In genomic region chr18:70158992-70159717, GRCh38 we compare ENCODE assay signal across 14 cellular contexts. TPM values are rescaled to one million over a fixed set of nuclear protein-coding genes. Genes with fewer than 3 reads are reported as not detected.
DNase-seq lines count a peak whose midpoint lies in the region; ATAC-seq, FAIRE-seq and TF ChIP-seq lines count a peak whose summit lies in the region.
"Had no signal": no experiment of that assay in that cellular context is flagged by ENCODE, and none has a peak within 500 bp of the region (broad histone marks: within the 10 kb centered on the region; RNA-seq: fewer than 3 reads in every experiment).

No MANE protein-coding gene starts in this region.

- H3K27ac Mint-ChIP-seq in activated T-cell treated with anti-CD3 and anti-CD28 coated beads, Interleukin-2, amount 50 U/mL, for 72 hours = peak overlapping the region; percentile 11
- no peak overlapping the region for H3K27ac Mint-ChIP-seq in neural progenitor cell

- peak; percentile 54 for FAIRE-seq in GM12878 (lab: Jason Lieb, UNC)

- CTCF ChIA-PET in GM12878 (lab: Yijun Ruan, JAX) = interaction anchor here (0.6 to 1.5 kb wide), 5 partner anchors 13 to 1234 kb away, joined by 3 to 4 read pairs (median 3); no protein-coding TSS in a partner anchor

- in situ Hi-C loops in GM12878 (cut with MboI) = no loop called here

- H3K9me3 ChIP-seq in GM12878 (replicated peaks; ENCODE audit: control insufficient read depth, insufficient read depth, low read length) (peaks cover 7% of the 10 kb centered on the region; the same call in 2 of the 3 replicates), neural progenitor cell (ENCODE audit: low read depth) (no peaks in the 10 kb centered on the region)

- H4K20me1 ChIP-seq in GM12878 (ENCODE audit: control insufficient read depth, insufficient read depth) (no peaks in the 10 kb centered on the region), neural progenitor cell (ENCODE audit: low read depth) (no peaks in the 10 kb centered on the region)

- H3K4me1 Mint-ChIP-seq in activated T-cell treated with anti-CD3 and anti-CD28 coated beads, Interleukin-2, amount 50 U/mL, for 72 hours (ENCODE audit: low read depth) = peaks cover 29% of the 10 kb centered on the region
- H3K4me1 Mint-ChIP-seq in activated T-cell treated with anti-CD3 and anti-CD28 coated beads, Interleukin-2, amount 50 U/mL, for 4 hours (ENCODE audit: low read depth) = peaks cover 18% of the 10 kb centered on the region
- no peaks in the 10 kb centered on the region for H3K4me1 Mint-ChIP-seq in neural progenitor cell

- ATAC-seq in activated T-cell treated with anti-CD3 and anti-CD28 coated beads, Interleukin-2, amount 50 U/mL, for 72 hours (replicated peaks in 1 of 2) = no peak
- ATAC-seq in activated T-cell treated with anti-CD3 and anti-CD28 coated beads, Interleukin-2, amount 50 U/mL, for 4 hours = no peak
- peak; percentile 92 for ATAC-seq in GM21786 (IDR thresholded peaks at IDR 0.05; ENCODE audit: unreplicated experiment)
- ATAC-seq in HG03103 (IDR thresholded peaks at IDR 0.05; ENCODE audit: low read depth, unreplicated experiment) = peak; percentile 87
- ATAC-seq in GM12878 = peak; percentile 88
- ATAC-seq in foreskin keratinocyte = no peak
- ATAC-seq: left lobe of liver; stimulated activated naive CD8-positive, alpha-beta T cell treated with anti-CD3 and anti-CD28 coated beads, Interleukin-15, amount 100 ng/mL, for 72 hours had no signal

- H3K36me3 ChIP-seq in GM12878 (ENCODE audit: control insufficient read depth in 2 of 2, insufficient read depth in 2 of 2, low read length in 1 of 2) (peaks cover 7 to 13% of the 10 kb centered on the region in 2 experiments), neural progenitor cell (no peaks in the 10 kb centered on the region)

- H3K27me3 ChIP-seq in GM12878 (replicated peaks in 1 of 2; ENCODE audit: control insufficient read depth in 2 of 2, insufficient read depth in 2 of 2, low read length in 1 of 2) (no peaks in the 10 kb centered on the region), foreskin keratinocyte (no peaks in the 10 kb centered on the region), neural progenitor cell (no peaks in the 10 kb centered on the region)

- H3K36me3 Mint-ChIP-seq in activated T-cell treated with anti-CD3 and anti-CD28 coated beads, Interleukin-2, amount 50 U/mL, for 72 hours (ENCODE audit: insufficient read depth in 2 of 2) = peaks cover 20 to 58% of the 10 kb centered on the region in 2 donors
- peaks cover 76% of the 10 kb centered on the region for H3K36me3 Mint-ChIP-seq in activated T-cell treated with anti-CD3 and anti-CD28 coated beads, Interleukin-2, amount 50 U/mL, for 4 hours (ENCODE audit: insufficient read depth)
- peaks cover 49% of the 10 kb centered on the region for H3K36me3 Mint-ChIP-seq in neural progenitor cell

- H3K4me3 Mint-ChIP-seq in activated T-cell treated with anti-CD3 and anti-CD28 coated beads, Interleukin-2, amount 50 U/mL, for 72 hours = no peak overlapping the region
- H3K4me3 Mint-ChIP-seq in activated T-cell treated with anti-CD3 and anti-CD28 coated beads, Interleukin-2, amount 50 U/mL, for 4 hours = no peak overlapping the region
- no peak overlapping the region for H3K4me3 Mint-ChIP-seq in neural progenitor cell
- H3K4me3 Mint-ChIP-seq: stimulated activated naive CD8-positive, alpha-beta T cell treated with anti-CD3 and anti-CD28 coated beads, Interleukin-15, amount 100 ng/mL, for 72 hours had no signal

- no peak overlapping the region for H3K9ac ChIP-seq in GM12878 (ENCODE audit: control insufficient read depth, insufficient read depth, low read length)
- H3K9ac ChIP-seq in neural progenitor cell = no peak overlapping the region

- H3K4me3 ChIP-seq in GM12878 = no peak overlapping the region
- H3K4me3 ChIP-seq in neural progenitor cell = no peak overlapping the region

- H3K4me1 ChIP-seq in GM12878 (ENCODE audit: control insufficient read depth, insufficient read depth, low read length) (peaks cover 9% of the 10 kb centered on the region), foreskin keratinocyte (no peaks in the 10 kb centered on the region), neural progenitor cell (no peaks in the 10 kb centered on the region)

- no peak for DNase-seq in activated T-cell treated with anti-CD3 and anti-CD28 coated beads, Interleukin-2, amount 50 U/mL, for 72 hours
- DNase-seq in activated T-cell treated with anti-CD3 and anti-CD28 coated beads, Interleukin-2, amount 50 U/mL, for 4 hours = no peak
- peak; percentile 68 for DNase-seq in GM12878 (ENCODE audit: low read depth, low spot score)
- DNase-seq in foreskin keratinocyte = no peak
- DNase-seq in NCI-H524 treated with DMSO at 0.1 percent for 48 hours (lab: John Stamatoyannopoulos, UW) = no peak
- DNase-seq in neural progenitor cell (ENCODE audit: low spot score) = no peak
- DNase-seq: 8988T; amniotic stem cell; occipital lobe; stimulated activated naive CD8-positive, alpha-beta T cell treated with anti-CD3 and anti-CD28 coated beads, Interleukin-15, amount 100 ng/mL, for 72 hours had no signal

- no peaks in the 10 kb centered on the region for H3K27me3 Mint-ChIP-seq in activated T-cell treated with anti-CD3 and anti-CD28 coated beads, Interleukin-2, amount 50 U/mL, for 72 hours (ENCODE audit: low read depth)
- H3K27me3 Mint-ChIP-seq in activated T-cell treated with anti-CD3 and anti-CD28 coated beads, Interleukin-2, amount 50 U/mL, for 4 hours (ENCODE audit: low read depth) = no peaks in the 10 kb centered on the region
- peaks cover 2% of the 10 kb centered on the region for H3K27me3 Mint-ChIP-seq in neural progenitor cell (ENCODE audit: insufficient read depth, low read depth)
- H3K27me3 Mint-ChIP-seq: stimulated activated naive CD8-positive, alpha-beta T cell treated with anti-CD3 and anti-CD28 coated beads, Interleukin-15, amount 100 ng/mL, for 72 hours had no signal

- no peak for TF ChIP-seq EP300 in GM12878 (IDR thresholded peaks at IDR 0.05; ENCODE audit: borderline replicate concordance in 1 of 2, control insufficient read depth in 1 of 2, low read depth in 2 of 2, low read length in 2 of 2)

- peaks cover 3% of the 10 kb centered on the region for H3K79me2 ChIP-seq in GM12878 (ENCODE audit: control insufficient read depth, insufficient read depth, low read length)
- no peaks in the 10 kb centered on the region for H3K79me2 ChIP-seq in neural progenitor cell (ENCODE audit: low read depth)

- TF ChIP-seq RAD21 in GM12878 (IDR thresholded peaks at IDR 0.05; ENCODE audit: insufficient read depth, low read depth, low read length) = no peak

- SMC1A ChIA-PET in GM12878 (lab: Charles Lee; ENCODE audit: uncharacterized antibody, unreplicated experiment) = interaction anchor here (0.7 to 4.1 kb wide), 5 partner anchors 11 to 36 kb away, joined by 3 to 24 read pairs (median 4); no protein-coding TSS in a partner anchor

- WGBS in GM12878 (ENCODE audit: insufficient coverage, insufficient replicate concordance, low lambda C conversion rate, missing lambda C conversion rate) = 0% methylated on average over 3 of the region's 3 CpGs

- H3K27ac ChIP-seq in GM12878 (ENCODE audit: control insufficient read depth, insufficient read depth) (peak overlapping the region; percentile 47), foreskin keratinocyte (no peak overlapping the region), neural progenitor cell (no peak overlapping the region)
- H3K27ac ChIP-seq: RWPE1 had no signal

- no peak for TF ChIP-seq CTCF in GM12878 (IDR thresholded peaks at IDR 0.05 in 2 of 3, conservative IDR thresholded peaks at IDR 0.05 in 1 of 3; ENCODE audit: control insufficient read depth in 2 of 3, extremely low read depth in 1 of 3, insufficient read depth in 1 of 3, low read depth in 3 of 3, low read length in 3 of 3)
- no peak for TF ChIP-seq CTCF in foreskin keratinocyte (conservative IDR thresholded peaks at IDR 0.05)
- TF ChIP-seq CTCF in neural progenitor cell (IDR thresholded peaks at IDR 0.05) = no peak

- H3F3A ChIP-seq in neural progenitor cell (ENCODE audit: low read depth) = no peaks in the 10 kb centered on the region

- RAD21 ChIA-PET in GM12878 (lab: Charles Lee; ENCODE audit: unreplicated experiment) = interaction anchor here (0.9 to 1.9 kb wide), 7 partner anchors 8 to 39 kb away, joined by 3 to 6 read pairs (median 3); no protein-coding TSS in a partner anchor

- H3K9me3 Mint-ChIP-seq in activated T-cell treated with anti-CD3 and anti-CD28 coated beads, Interleukin-2, amount 50 U/mL, for 72 hours = peaks cover 2 to 4% of the 10 kb centered on the region in 2 donors
- peaks cover 3% of the 10 kb centered on the region for H3K9me3 Mint-ChIP-seq in activated T-cell treated with anti-CD3 and anti-CD28 coated beads, Interleukin-2, amount 50 U/mL, for 4 hours
- peaks cover 2% of the 10 kb centered on the region for H3K9me3 Mint-ChIP-seq in neural progenitor cell

- BruUV-seq in GM12878 (replicated peaks; lab: Mats Ljungman, UMichigan) = no TSS peak

- POLR2A ChIA-PET in GM12878 (lab: Charles Lee) = interaction anchor here (0.7 kb wide), 1 partner anchor 12 kb away, joined by 3 read pairs; no protein-coding TSS in a partner anchor

- TF ChIP-seq POLR2A in GM12878 (IDR thresholded peaks at IDR 0.05; ENCODE audit: low read depth, low read length) = no peak

- intact Hi-C loops in GM12878 (cut with micrococcal nuclease; ENCODE audit: unreplicated experiment) = no loop called here

- peak overlapping the region; percentile 77 for H3K4me2 ChIP-seq in GM12878 (ENCODE audit: control insufficient read depth, insufficient read depth)
- no peak overlapping the region for H3K4me2 ChIP-seq in neural progenitor cell

- H2AFZ ChIP-seq in GM12878 (ENCODE audit: control insufficient read depth, low read depth, low read length) = no peak overlapping the region
- no peak overlapping the region for H2AFZ ChIP-seq in neural progenitor cell (replicated peaks)

RNA-seq across cellular contexts. Expression of gene RTTN, which starts 46.3 kb away (rescaled TPM):
- 10 to 100 TPM; 27.6 to 31.4 TPM for total RNA-seq in activated T-cell treated with anti-CD3 and anti-CD28 coated beads, Interleukin-2, amount 50 U/mL, for 72 hours
- 10 to 100 TPM; 15.1 to 15.6 (median 15.2) TPM for total RNA-seq in activated T-cell treated with anti-CD3 and anti-CD28 coated beads, Interleukin-2, amount 50 U/mL, for 4 hours
- 252 and 260 TPM in 2 replicates for total RNA-seq in GM12878 (2013; cell fraction: nucleolus; rRNA removed)
- total RNA-seq in GM12878 (2014; rRNA removed) (36.6 and 40.9 TPM in 2 replicates), GM12878 (2014; rRNA removed; fragmentation: Illumina TruSeq; extraction: Trizol) (34.6 and 35.7 TPM in 2 replicates), GM12878 (2021) (22.4 and 22.5 TPM in 2 replicates), foreskin keratinocyte (42.0 and 61.1 TPM in 2 replicates), neural progenitor cell (ENCODE audit: low replicate concordance) (44.4 and 52.4 TPM in 2 replicates)
- 6.9 TPM for polyA plus RNA-seq in GM12878 (2011; ENCODE audit: low read depth)
- polyA plus RNA-seq in GM12878 (2011; rRNA removed) (16.9 and 20.3 TPM in 2 replicates), GM12878 (2014; fragmentation: Illumina TruSeq; extraction: Trizol) (17.9 and 21.5 TPM in 2 replicates), GM12878 (2014; fragmentation: Nextera tagmentation; extraction: Ambion mirVana) (10 to 100 TPM in 1 of 2 experiments, 1 to 10 TPM in 1; 9.4 to 12.3 TPM), GM12878 (2014; rRNA removed) (13.4 and 14.5 TPM in 2 replicates), GM12878 (2016; fragmentation: Nextera tagmentation; extraction: Ambion mirVana) (10 to 100 TPM; 11.8 to 12.8 TPM), foreskin keratinocyte (30.6 and 39.0 TPM in 2 replicates)
- polyA plus RNA-seq in GM12878 (2011; cell fraction: cytosol; rRNA removed) = 8.4 and 9.0 TPM in 2 replicates
- polyA plus RNA-seq in GM12878 (2011; cell fraction: nucleus; rRNA removed) = 33.1 and 38.0 TPM in 2 replicates
- 8.6 and 12.1 TPM in 2 replicates for polyA plus RNA-seq in GM12878 (2012)
- polyA minus RNA-seq in GM12878 (2011; rRNA and poly(A)+ RNA removed) = 76.1 and 82.1 TPM in 2 replicates
- polyA minus RNA-seq in GM12878 (2011; cell fraction: cytosol; rRNA and poly(A)+ RNA removed) = 11.7 and 13.1 TPM in 2 replicates
- 131 and 224 TPM in 2 replicates for polyA minus RNA-seq in GM12878 (2011; cell fraction: nucleus; rRNA and poly(A)+ RNA removed)

Comparison
In these comparisons a context has a peak if more than half of its experiments do, and no peak if none do; other contexts are left out.
1. ATAC-seq: peak in GM21786 (single experiment), HG03103 (single experiment) and GM12878 (single experiment); none in activated T-cell treated with anti-CD3 and anti-CD28 coated beads, Interleukin-2, amount 50 U/mL, for 72 hours (0 of 2), activated T-cell treated with anti-CD3 and anti-CD28 coated beads, Interleukin-2, amount 50 U/mL, for 4 hours (0 of 2) and foreskin keratinocyte (single experiment).